Comparison of ENCODE assay signal across 1 cellular context in genomic region chr22:24645408-24646230, GRCh38. TPM values are rescaled to one million over a fixed set of nuclear protein-coding genes. Genes with fewer than 3 reads are reported as not detected.
"Had no signal": no experiment of that assay in that cellular context is flagged by ENCODE, and none has a peak within 500 bp of the region (broad histone marks: within the 10 kb centered on the region; RNA-seq: fewer than 3 reads in every experiment).

No MANE protein-coding gene starts in this region.

RNA-seq across cellular contexts. Expression of gene LRRC75B, which starts 52.7 kb away (rescaled TPM):
- total RNA-seq: naive thymus-derived CD8-positive, alpha-beta T cell had no signal
